Comparison of ENCODE assay signal across 8 cellular contexts in the genomic region with DNA sequence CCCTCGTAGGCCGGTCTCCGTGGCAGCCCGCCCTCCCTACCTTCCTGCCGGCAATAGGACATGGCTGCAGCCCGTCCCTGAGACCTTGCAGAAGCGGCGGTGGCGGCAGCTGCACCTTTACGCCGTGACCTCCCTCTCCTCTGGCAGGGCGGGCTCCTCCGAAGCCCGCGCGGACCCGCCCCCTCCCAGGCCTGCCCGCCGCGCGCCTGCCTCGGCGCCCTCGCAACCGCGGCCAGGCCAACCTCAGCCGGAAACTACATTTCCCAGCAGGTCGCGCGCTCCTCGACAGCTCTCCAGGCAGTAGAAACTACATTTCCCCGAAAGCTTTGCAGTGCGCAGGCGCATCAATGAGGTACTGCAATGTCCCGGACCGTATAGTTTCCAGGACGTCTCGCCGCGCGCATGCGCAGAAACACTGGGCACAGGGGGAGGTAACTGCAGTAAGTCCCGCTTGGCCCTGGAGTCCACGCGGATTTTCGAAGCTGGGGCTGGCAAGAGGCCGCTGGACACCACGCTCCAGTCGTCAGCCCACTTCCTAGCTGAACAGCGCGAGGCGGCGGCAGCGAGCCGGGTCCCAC. TPM values are rescaled to one million over a fixed set of nuclear protein-coding genes. Genes with fewer than 3 reads are reported as not detected.
DNase-seq lines count a peak whose midpoint lies in the region; ATAC-seq and TF ChIP-seq lines count a peak whose summit lies in the region.

Gene CHCHD4, minus strand, starts transcription at position 256 of the 578 bp plus-strand sequence. Its CDS starts 194 bp downstream, at position 62.
A gene with protein sequence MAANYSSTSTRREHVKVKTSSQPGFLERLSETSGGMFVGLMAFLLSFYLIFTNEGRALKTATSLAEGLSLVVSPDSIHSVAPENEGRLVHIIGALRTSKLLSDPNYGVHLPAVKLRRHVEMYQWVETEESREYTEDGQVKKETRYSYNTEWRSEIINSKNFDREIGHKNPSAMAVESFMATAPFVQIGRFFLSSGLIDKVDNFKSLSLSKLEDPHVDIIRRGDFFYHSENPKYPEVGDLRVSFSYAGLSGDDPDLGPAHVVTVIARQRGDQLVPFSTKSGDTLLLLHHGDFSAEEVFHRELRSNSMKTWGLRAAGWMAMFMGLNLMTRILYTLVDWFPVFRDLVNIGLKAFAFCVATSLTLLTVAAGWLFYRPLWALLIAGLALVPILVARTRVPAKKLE (plus strand): TSS at position 438 of the 578 bp plus-strand sequence. CDS start 142 bp downstream, outside the sequence.

- no peaks in the 10 kb centered on the region for H3K27me3 ChIP-seq in Panc1 (ENCODE audit: control insufficient read depth, insufficient read depth, low read length)
- no peaks in the 10 kb centered on the region for H3K27me3 ChIP-seq in esophagus muscularis mucosa

- TF ChIP-seq POLR2A in esophagus muscularis mucosa (IDR thresholded peaks at IDR 0.05; ENCODE audit: low read depth) = peak; percentile 84

- TF ChIP-seq CTCF in Panc1 (IDR thresholded peaks at IDR 0.05) (no peak), esophagus muscularis mucosa (IDR thresholded peaks at IDR 0.05) (peak in 1 of 3 experiments; percentile 23)

- no peaks in the 10 kb centered on the region for H3K9me3 ChIP-seq in Panc1 (ENCODE audit: control insufficient read depth, insufficient read depth, low read depth, low read length)
- H3K9me3 ChIP-seq in esophagus muscularis mucosa = no peaks in the 10 kb centered on the region

- WGBS in esophagus muscularis mucosa = 0% methylated on average over 6 of the region's 55 CpGs

- CTCF ChIA-PET in Panc1 (lab: Charles Lee) = interaction anchor here (0.7 kb wide), 1 partner anchor 228 kb away, joined by 4 read pairs; no protein-coding TSS in a partner anchor

- POLR2A ChIA-PET in Panc1 (lab: Charles Lee) = interaction anchor here (0.8 kb wide), 1 partner anchor 54 kb away, joined by 4 read pairs; the partner anchor contains the start of genes LSM3 and XPC

- no TSS peak for BruUV-seq in Panc1 (replicated peaks; lab: Mats Ljungman, UMichigan)

- H3K4me3 ChIP-seq in Panc1 (ENCODE audit: low read depth in 2 of 2, low read length in 2 of 2) = peak within 1 kb of the TSS; percentile 62 to 92
- peak within 1 kb of the TSS; percentile 68 to 94 (median 82) for H3K4me3 ChIP-seq in esophagus muscularis mucosa

- H3K36me3 ChIP-seq in Panc1 (ENCODE audit: control insufficient read depth, insufficient read depth, low read length) = peaks cover 7% of the 10 kb centered on the region
- peaks cover 5 to 56% (median 41%) of the 10 kb centered on the region in 4 donors for H3K36me3 ChIP-seq in esophagus muscularis mucosa

- intact Hi-C loops in Panc1 (cut with micrococcal nuclease; ENCODE audit: unreplicated experiment) = no loop called here
- intact Hi-C loops in esophagus muscularis mucosa (cut with DNase I) = loop anchor here (2.0 to 5.0 kb wide), 2 partner anchors 54 to 227 kb away; partner anchors contain the start of genes LSM3 and XPC

- ATAC-seq in GM21723 (IDR thresholded peaks at IDR 0.05; ENCODE audit: unreplicated experiment) = peak; percentile 88
- peak; percentile 93 for ATAC-seq in Panc1

- no peak for TF ChIP-seq EP300 in esophagus muscularis mucosa (IDR thresholded peaks at IDR 0.05)

- H3K27ac ChIP-seq in Panc1 (ENCODE audit: low read length) (peak within 1 kb of the TSS; percentile 88), esophagus muscularis mucosa (replicated peaks in 1 of 4) (peak within 1 kb of the TSS; percentile 96 to 99 (median 96))

- H3K4me1 ChIP-seq in Panc1 (ENCODE audit: control insufficient read depth, insufficient read depth, low read length) (peaks cover 15% of the 10 kb centered on the region), esophagus muscularis mucosa (peaks cover 37 to 55% (median 43%) of the 10 kb centered on the region in 4 donors)

- peak; percentile 94 for DNase-seq in DMS53 (lab: John Stamatoyannopoulos, UW)
- peak; percentile 89 for DNase-seq in KG1 (lab: John Stamatoyannopoulos, UW)
- peak; percentile 93 for DNase-seq in Panc1 (ENCODE audit: low read depth, low spot score)
- DNase-seq in activated T-cell treated with anti-CD3 and anti-CD28 coated beads, Interleukin-2, amount 50 U/mL, for 48 hours = peak; percentile 94 to 97
- peak; percentile 100 for DNase-seq in esophagus muscularis mucosa (ENCODE audit: extremely low spot score)
- peak; percentile 99 for DNase-seq in myocyte (ENCODE audit: low read depth)
- peak; percentile 92 to 99 for DNase-seq in stimulated activated CD8-positive, alpha-beta memory T cell treated with anti-CD3 and anti-CD28 coated beads, Interleukin-7, amount 100 ng/mL, for 48 hours (ENCODE audit: extremely low read depth in 1 of 2, low read depth in 1 of 2)

- in situ Hi-C loops in Panc1 (cut with HindIII; ENCODE audit: low pct_unique_long_range_greater_than_20kb, low sequenced_read_pairs) = no loop called here

RNA-seq across cellular contexts. Expression of gene CHCHD4, which starts in this region (rescaled TPM):
- 13.8 TPM for total RNA-seq in Panc1 (2021; ENCODE audit: unreplicated experiment)
- polyA plus RNA-seq in Panc1 (2012; ENCODE audit: insufficient read length) = 8.9 TPM
- 10 to 100 TPM; 21.2 to 27.0 (median 24.3) TPM for total RNA-seq in esophagus muscularis mucosa
- total RNA-seq in myocyte = 21.4 and 24.0 TPM in 2 replicates
- polyA plus RNA-seq in myocyte (2012) = 13.0 TPM

RNA-seq across cellular contexts. Expression of the second gene that starts in this region (rescaled TPM):
- total RNA-seq in Panc1 (2021; ENCODE audit: unreplicated experiment) (51.2 TPM), esophagus muscularis mucosa (100 to 1,000 TPM; 131 to 208 (median 179) TPM), myocyte (90.5 and 112 TPM in 2 replicates)
- polyA plus RNA-seq in Panc1 (2012; ENCODE audit: insufficient read length) = 47.3 TPM
- 65.0 TPM for polyA plus RNA-seq in myocyte (2012)

Comparison
In these comparisons a context has a peak if more than half of its experiments do, and no peak if none do; other contexts are left out.
1. Peak in every context shown above with its lines: DNase-seq, ATAC-seq, H3K4me3 ChIP-seq and H3K27ac ChIP-seq.